In genomic region chr2:75820693-75821092, GRCh38 we compare ENCODE assay signal across 21 cellular contexts.
DNase-seq lines count a peak whose midpoint lies in the region; ATAC-seq and TF ChIP-seq lines count a peak whose summit lies in the region.
"Had no signal": no experiment of that assay in that cellular context is flagged by ENCODE, and none has a peak within 500 bp of the region (broad histone marks: within the 10 kb centered on the region; RNA-seq: fewer than 3 reads in every experiment).

No MANE protein-coding gene starts in this region.

- no peak for TF ChIP-seq CTCF in GM12865 (IDR thresholded peaks at IDR 0.05; ENCODE audit: insufficient read depth, low read depth, low read length, missing control alignments)

- ATAC-seq in GM18868 (IDR thresholded peaks at IDR 0.05; ENCODE audit: unreplicated experiment) (peak; percentile 82), HG02884 (IDR thresholded peaks at IDR 0.05; ENCODE audit: unreplicated experiment) (peak; percentile 60), HG03520 (IDR thresholded peaks at IDR 0.05; ENCODE audit: unreplicated experiment) (peak; percentile 71), GM18909 (IDR thresholded peaks at IDR 0.05; ENCODE audit: poor library complexity, unreplicated experiment) (no peak)
- ATAC-seq: Panc1 had no signal

- DNase-seq in GM12865 (ENCODE audit: low read depth) (peak; percentile 32), HK-2 (ENCODE audit: unreplicated experiment) (no peak), COR-L47 (lab: John Stamatoyannopoulos, UW) (no peak)
- no peak for DNase-seq in activated naive CD4-positive, alpha-beta T cell treated with anti-CD3 and anti-CD28 coated beads, Interleukin-2, amount 50 U/mL, for 16 hours
- DNase-seq: CD8-positive, alpha-beta memory T cell; DMS 273 treated with DMSO at 0.1 percent for 48 hours; GDM1; GM23248; HCEC 1CT; IMR-90; NCI-H1105; NCI-H1694; NCI-H510A treated with DMSO at 0.1 percent for 48 hours; NCI-H82; SW 1271 had no signal

- no peak overlapping the region for H3K4me3 ChIP-seq in GM12865 (ENCODE audit: low read depth, low read length)
- H3K4me3 ChIP-seq: BLaER1, GM23248 had no signal
